In genomic region chr20:61163027-61163426, GRCh38 we compare ENCODE assay signal across 1 cellular context.
TF ChIP-seq lines count a peak whose summit lies in the region.

No MANE protein-coding gene starts in this region.

TF ChIP-seq in IMR-90, 13 proteins besides CTCF, POLR2A, EP300 and RAD21 (continued from another document):
- TF ChIP-seq ELK1 (IDR thresholded peaks at IDR 0.05; ENCODE audit: borderline replicate concordance, low read depth, low read length) (no peak), MAZ (IDR thresholded peaks at IDR 0.05; ENCODE audit: borderline replicate concordance, low read depth, low read length) (no peak)
